In the genomic region with DNA sequence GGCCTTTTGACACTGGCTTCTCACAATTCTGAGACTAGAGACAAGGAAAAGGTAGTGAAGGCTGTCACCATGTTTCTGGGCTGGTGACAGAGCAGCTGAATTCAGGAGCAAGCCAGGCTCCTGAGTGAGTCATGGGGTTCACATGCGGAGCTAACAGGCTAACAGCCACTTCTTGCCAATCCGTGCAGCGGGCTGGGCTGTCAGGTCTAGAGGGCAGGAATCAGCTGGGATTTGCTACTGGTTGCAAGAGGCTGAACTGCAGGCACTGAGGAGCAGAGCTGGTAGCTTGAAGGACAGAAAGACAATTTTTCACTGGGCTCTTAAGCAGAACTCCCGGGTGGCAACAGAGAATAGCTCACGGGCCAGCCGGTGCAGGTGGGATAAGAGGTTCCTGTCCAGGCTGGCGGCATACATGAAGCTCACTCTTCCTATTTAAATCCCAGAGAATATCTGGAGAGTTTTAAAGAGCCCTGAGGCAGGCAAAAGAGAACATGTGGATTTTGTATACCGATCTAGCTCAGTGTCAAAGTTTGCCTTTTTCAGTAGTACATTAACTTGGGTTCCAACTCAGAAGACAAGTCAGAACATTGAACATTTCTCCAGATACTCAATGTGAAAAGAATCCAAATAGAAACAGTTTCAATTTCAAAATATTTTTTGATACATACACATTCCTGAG, we compare ENCODE assay signal across 8 cellular contexts. TPM values are rescaled to one million over a fixed set of nuclear protein-coding genes. Genes with fewer than 3 reads are reported as not detected.
A peak's percentile ranks its signal among the peaks of the same experiment; 100 is the strongest.
DNase-seq lines count a peak whose midpoint lies in the region; ATAC-seq and TF ChIP-seq lines count a peak whose summit lies in the region.

No MANE protein-coding gene starts in this region.

- H3K4me3 ChIP-seq in fibroblast of the aortic adventitia (ENCODE audit: low read depth, low read length) (peak overlapping the region; percentile 40), HAP-1 (no peak overlapping the region)

- DNase-seq in AG08395 (ENCODE audit: low spot score): peak; percentile 82
- peak; percentile 36 for DNase-seq in RWPE1 (ENCODE audit: low spot score)
- DNase-seq in fibroblast of the aortic adventitia (ENCODE audit: low read depth): peak; percentile 80
- peak; percentile 63 for DNase-seq in myocyte (ENCODE audit: low read depth)
- no peak for DNase-seq in HAP-1 (ENCODE audit: low spot score in 2 of 2)
- no peak for DNase-seq in activated CD4-positive, alpha-beta T cell treated with anti-CD3 and anti-CD28 coated beads for 48 hours

- ATAC-seq in GM21723 (IDR thresholded peaks at IDR 0.05; ENCODE audit: unreplicated experiment) (no peak), GM21423 (IDR thresholded peaks at IDR 0.05; ENCODE audit: unreplicated experiment) (no peak)

- CTCF ChIA-PET in RWPE1 (lab: Yijun Ruan, JAX): interaction anchor here (1.6 kb wide), 1 partner anchor 74 kb away, joined by 6 read pairs; no protein-coding TSS in a partner anchor

- in situ Hi-C loops in HAP-1 (cut with MboI; ENCODE audit: low sequenced_read_pairs): no loop called here

- H3K9me3 ChIP-seq in HAP-1: no peaks in the 10 kb centered on the region

- no peaks in the 10 kb centered on the region; the same call in 1 of the 2 replicates for H3K27me3 ChIP-seq in HAP-1 (ENCODE audit: low read depth)

- POLR2A ChIA-PET in RWPE1 (lab: Yijun Ruan, JAX; ENCODE audit: low non-redundant PET): interaction anchor here (0.6 kb wide), 1 partner anchor 98 kb away, joined by 3 read pairs; no protein-coding TSS in a partner anchor

- no peaks in the 10 kb centered on the region for H3K36me3 ChIP-seq in HAP-1 (replicated peaks)

- TF ChIP-seq CTCF in RWPE1 (conservative IDR thresholded peaks at IDR 0.05; ENCODE audit: low read depth) (no peak), fibroblast of the aortic adventitia (IDR thresholded peaks at IDR 0.05; ENCODE audit: insufficient read depth, low read length) (no peak)

- peak overlapping the region; percentile 58 for H3K27ac ChIP-seq in RWPE1

- H3K4me1 ChIP-seq in HAP-1: no peaks in the 10 kb centered on the region

RNA-seq across cellular contexts. Expression of gene NCKAP5, which starts 1.2 kb away (rescaled TPM):
- total RNA-seq in fibroblast of the aortic adventitia (ENCODE audit: low replicate concordance) (1.7 and 4.4 TPM in 2 replicates), myocyte (0.31 and 0.53 TPM in 2 replicates)
- polyA plus RNA-seq in myocyte (2012): 0.16 TPM

Comparison
In these comparisons a context has a peak if more than half of its experiments do, and no peak if none do; other contexts are left out.
1. DNase-seq: peak in AG08395 (single experiment), RWPE1 (single experiment), fibroblast of the aortic adventitia (single experiment) and myocyte (single experiment); none in HAP-1 (0 of 2) and activated CD4-positive, alpha-beta T cell treated with anti-CD3 and anti-CD28 coated beads for 48 hours (single experiment).